1 cellular context compared by ENCODE assay signal in the genomic region with DNA sequence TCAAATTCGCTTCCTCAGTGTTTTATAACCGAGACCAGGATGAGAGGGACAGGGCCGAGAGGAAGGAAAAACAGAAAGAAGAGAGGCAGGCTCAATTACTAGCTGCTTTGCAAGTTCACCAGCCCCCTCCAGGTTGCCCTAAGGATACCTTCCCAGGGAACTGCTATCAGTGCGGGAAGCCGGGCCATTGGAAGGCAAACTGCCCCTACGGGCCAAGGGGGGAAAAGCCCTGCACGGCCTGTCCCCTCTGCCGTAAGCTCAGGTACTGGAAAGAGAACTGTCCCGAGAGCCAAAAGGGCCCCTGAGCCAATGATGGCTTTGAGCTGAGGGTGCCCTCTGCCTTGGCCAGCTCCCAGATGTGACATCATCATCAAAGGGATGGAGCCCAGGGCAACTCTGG.
TF ChIP-seq lines count a peak whose summit lies in the region.

No MANE protein-coding gene starts in this region.

TF ChIP-seq in GM23338, 12 proteins besides CTCF, POLR2A, EP300 and RAD21 (continued from another document):
- TF ChIP-seq, protein P1, sequence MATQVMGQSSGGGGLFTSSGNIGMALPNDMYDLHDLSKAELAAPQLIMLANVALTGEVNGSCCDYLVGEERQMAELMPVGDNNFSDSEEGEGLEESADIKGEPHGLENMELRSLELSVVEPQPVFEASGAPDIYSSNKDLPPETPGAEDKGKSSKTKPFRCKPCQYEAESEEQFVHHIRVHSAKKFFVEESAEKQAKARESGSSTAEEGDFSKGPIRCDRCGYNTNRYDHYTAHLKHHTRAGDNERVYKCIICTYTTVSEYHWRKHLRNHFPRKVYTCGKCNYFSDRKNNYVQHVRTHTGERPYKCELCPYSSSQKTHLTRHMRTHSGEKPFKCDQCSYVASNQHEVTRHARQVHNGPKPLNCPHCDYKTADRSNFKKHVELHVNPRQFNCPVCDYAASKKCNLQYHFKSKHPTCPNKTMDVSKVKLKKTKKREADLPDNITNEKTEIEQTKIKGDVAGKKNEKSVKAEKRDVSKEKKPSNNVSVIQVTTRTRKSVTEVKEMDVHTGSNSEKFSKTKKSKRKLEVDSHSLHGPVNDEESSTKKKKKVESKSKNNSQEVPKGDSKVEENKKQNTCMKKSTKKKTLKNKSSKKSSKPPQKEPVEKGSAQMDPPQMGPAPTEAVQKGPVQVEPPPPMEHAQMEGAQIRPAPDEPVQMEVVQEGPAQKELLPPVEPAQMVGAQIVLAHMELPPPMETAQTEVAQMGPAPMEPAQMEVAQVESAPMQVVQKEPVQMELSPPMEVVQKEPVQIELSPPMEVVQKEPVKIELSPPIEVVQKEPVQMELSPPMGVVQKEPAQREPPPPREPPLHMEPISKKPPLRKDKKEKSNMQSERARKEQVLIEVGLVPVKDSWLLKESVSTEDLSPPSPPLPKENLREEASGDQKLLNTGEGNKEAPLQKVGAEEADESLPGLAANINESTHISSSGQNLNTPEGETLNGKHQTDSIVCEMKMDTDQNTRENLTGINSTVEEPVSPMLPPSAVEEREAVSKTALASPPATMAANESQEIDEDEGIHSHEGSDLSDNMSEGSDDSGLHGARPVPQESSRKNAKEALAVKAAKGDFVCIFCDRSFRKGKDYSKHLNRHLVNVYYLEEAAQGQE (IDR thresholded peaks at IDR 0.05; ENCODE audit: unreplicated experiment), result no peak
- TF ChIP-seq STAT1 (IDR thresholded peaks at IDR 0.05; ENCODE audit: unreplicated experiment), result no peak
- no peak for TF ChIP-seq EZH2 (IDR thresholded peaks at IDR 0.05; ENCODE audit: low read depth, unreplicated experiment)
